Comparison of ENCODE assay signal across 8 cellular contexts in genomic region chr10:70233109-70233938, GRCh38.
DNase-seq lines count a peak whose midpoint lies in the region; ATAC-seq lines count a peak whose summit lies in the region.

Gene PPA1 (minus strand): TSS chr10:70233429. CDS start chr10:70233327, 102 bp downstream.

- DNase-seq in CMK (ENCODE audit: low read depth) (peak; percentile 88), HS-5 (ENCODE audit: low read depth) (peak; percentile 66), NK-92 (lab: John Stamatoyannopoulos, UW; ENCODE audit: unreplicated experiment) (peak; percentile 93), medulla oblongata (ENCODE audit: extremely low spot score) (peak; percentile 99)
- peak; percentile 99 for DNase-seq in activated CD8-positive, alpha-beta memory T cell treated with anti-CD3 and anti-CD28 coated beads for 24 hours
- DNase-seq in effector CD8-positive, alpha-beta T cell (lab: John Stamatoyannopoulos, UW): peak; percentile 99
- peak; percentile 98 for DNase-seq in stimulated activated CD8-positive, alpha-beta memory T cell treated with anti-CD3 and anti-CD28 coated beads, Interleukin-12 subunit alpha, Interleukin-12 subunit beta, amount 100 ng/mL, for 1 hour (ENCODE audit: low read depth)

- peak; percentile 85 for ATAC-seq in GM19467 (IDR thresholded peaks at IDR 0.05; ENCODE audit: unreplicated experiment)

Comparison
In these comparisons a context has a peak if more than half of its experiments do, and no peak if none do; other contexts are left out.
1. Peak in every context shown above with its lines: DNase-seq and ATAC-seq.